21 cellular contexts compared by ENCODE assay signal in genomic region chr15:31401282-31401681, GRCh38.
DNase-seq lines count a peak whose midpoint lies in the region; ATAC-seq and TF ChIP-seq lines count a peak whose summit lies in the region.
"Had no signal": no experiment of that assay in that cellular context is flagged by ENCODE, and none has a peak within 500 bp of the region (broad histone marks: within the 10 kb centered on the region; RNA-seq: fewer than 3 reads in every experiment).

No MANE protein-coding gene starts in this region.

- H3K9me3 Mint-ChIP-seq in activated naive CD8-positive, alpha-beta T cell (ENCODE audit: low read depth) = no peaks in the 10 kb centered on the region
- peaks cover 4% of the 10 kb centered on the region for H3K9me3 Mint-ChIP-seq in activated naive CD8-positive, alpha-beta T cell treated with anti-CD3 and anti-CD28 coated beads, Interleukin-2, amount 50 U/mL, for 24 hours
- H3K9me3 Mint-ChIP-seq in stimulated activated memory B cell treated with anti-CD40 and anti-IgM and Interleukin-4, amounts not matched to agents 10 μg/mL and 1 μg/mL and 100 μg/mL, for 72 hours = peaks cover 4% of the 10 kb centered on the region

- peak overlapping the region; percentile 89 to 90 for H3K27ac ChIP-seq in ascending aorta
- no peak overlapping the region for H3K27ac ChIP-seq in SJCRH30

- H3K4me1 ChIP-seq in ascending aorta (peaks cover 7 to 28% of the 10 kb centered on the region in 2 donors), SJCRH30 (peaks cover 37% of the 10 kb centered on the region)

- H3K36me3 ChIP-seq in ascending aorta = no peaks in the 10 kb centered on the region
- H3K36me3 ChIP-seq in SJCRH30 = no peaks in the 10 kb centered on the region
- H3K36me3 ChIP-seq: MG63 had no signal

- intact Hi-C loops in ascending aorta (cut with DNase I) = loop anchor here (5.0 kb wide), 1 partner anchor 71 kb away; no protein-coding TSS in a partner anchor

- H3K4me1 Mint-ChIP-seq in activated naive CD8-positive, alpha-beta T cell (ENCODE audit: low read depth) = peaks cover 54% of the 10 kb centered on the region
- H3K4me1 Mint-ChIP-seq in activated naive CD8-positive, alpha-beta T cell treated with anti-CD3 and anti-CD28 coated beads, Interleukin-2, amount 50 U/mL, for 24 hours = peaks cover 63% of the 10 kb centered on the region
- peaks cover 53% of the 10 kb centered on the region for H3K4me1 Mint-ChIP-seq in stimulated activated memory B cell treated with anti-CD40 and anti-IgM and Interleukin-4, amounts not matched to agents 10 μg/mL and 1 μg/mL and 100 μg/mL, for 72 hours

- H3K4me3 ChIP-seq in ascending aorta (no peak overlapping the region), SJCRH30 (no peak overlapping the region)
- H3K4me3 ChIP-seq: MG63 had no signal

- H3K27me3 ChIP-seq in ascending aorta = no peaks in the 10 kb centered on the region
- no peaks in the 10 kb centered on the region for H3K27me3 ChIP-seq in SJCRH30
- H3K27me3 ChIP-seq: MG63 had no signal

- no peak for ATAC-seq in activated naive CD8-positive, alpha-beta T cell treated with anti-CD3 and anti-CD28 coated beads, Interleukin-2, amount 50 U/mL, for 24 hours
- no peak for ATAC-seq in stimulated activated memory B cell treated with anti-CD40 and anti-IgM and Interleukin-4, amounts not matched to agents 10 μg/mL and 1 μg/mL and 100 μg/mL, for 72 hours

- H3K4me3 Mint-ChIP-seq in activated naive CD8-positive, alpha-beta T cell = no peak overlapping the region
- no peak overlapping the region for H3K4me3 Mint-ChIP-seq in activated naive CD8-positive, alpha-beta T cell treated with anti-CD3 and anti-CD28 coated beads, Interleukin-2, amount 50 U/mL, for 24 hours
- H3K4me3 Mint-ChIP-seq in stimulated activated memory B cell treated with anti-CD40 and anti-IgM and Interleukin-4, amounts not matched to agents 10 μg/mL and 1 μg/mL and 100 μg/mL, for 72 hours = no peak overlapping the region
- H3K4me3 Mint-ChIP-seq: B cell, CD14-positive monocyte had no signal

- H3K9me3 ChIP-seq in ascending aorta (no peaks in the 10 kb centered on the region), SJCRH30 (replicated peaks) (no peaks in the 10 kb centered on the region)
- H3K9me3 ChIP-seq: MG63 had no signal

- H3K27ac Mint-ChIP-seq in activated naive CD8-positive, alpha-beta T cell = peak overlapping the region; percentile 22
- no peak overlapping the region for H3K27ac Mint-ChIP-seq in activated naive CD8-positive, alpha-beta T cell treated with anti-CD3 and anti-CD28 coated beads, Interleukin-2, amount 50 U/mL, for 24 hours
- peak overlapping the region; percentile 18 for H3K27ac Mint-ChIP-seq in stimulated activated memory B cell treated with anti-CD40 and anti-IgM and Interleukin-4, amounts not matched to agents 10 μg/mL and 1 μg/mL and 100 μg/mL, for 72 hours
- H3K27ac Mint-ChIP-seq: CD14-positive monocyte had no signal

- H3K36me3 Mint-ChIP-seq in activated naive CD8-positive, alpha-beta T cell = no peaks in the 10 kb centered on the region
- H3K36me3 Mint-ChIP-seq in activated naive CD8-positive, alpha-beta T cell treated with anti-CD3 and anti-CD28 coated beads, Interleukin-2, amount 50 U/mL, for 24 hours (ENCODE audit: low read depth) = peaks cover 2% of the 10 kb centered on the region
- H3K36me3 Mint-ChIP-seq in stimulated activated memory B cell treated with anti-CD40 and anti-IgM and Interleukin-4, amounts not matched to agents 10 μg/mL and 1 μg/mL and 100 μg/mL, for 72 hours = peaks cover 6% of the 10 kb centered on the region

- TF ChIP-seq CTCF in ascending aorta (IDR thresholded peaks at IDR 0.05) = no peak

- no peaks in the 10 kb centered on the region for H3K27me3 Mint-ChIP-seq in activated naive CD8-positive, alpha-beta T cell
- H3K27me3 Mint-ChIP-seq in activated naive CD8-positive, alpha-beta T cell treated with anti-CD3 and anti-CD28 coated beads, Interleukin-2, amount 50 U/mL, for 24 hours = no peaks in the 10 kb centered on the region
- H3K27me3 Mint-ChIP-seq in stimulated activated memory B cell treated with anti-CD40 and anti-IgM and Interleukin-4, amounts not matched to agents 10 μg/mL and 1 μg/mL and 100 μg/mL, for 72 hours = no peaks in the 10 kb centered on the region
- H3K27me3 Mint-ChIP-seq: B cell; CD8-positive, alpha-beta memory T cell had no signal

- no peak for DNase-seq in activated naive CD8-positive, alpha-beta T cell treated with anti-CD3 and anti-CD28 coated beads, Interleukin-2, amount 50 U/mL, for 24 hours
- no peak for DNase-seq in ascending aorta (ENCODE audit: low spot score in 2 of 2)
- peak; percentile 2 for DNase-seq in iPS-NIHi7 (ENCODE audit: extremely low spot score)
- no peak for DNase-seq in SJCRH30
- DNase-seq in DMS79 treated with DMSO at 0.1 percent for 48 hours (lab: John Stamatoyannopoulos, UW) = no peak
- DNase-seq: CD8-positive, alpha-beta memory T cell; DMS 273 treated with DMSO at 0.1 percent for 48 hours; DMS79; IMR-90; KG1; MG63; NCI-H1105 treated with DMSO at 0.1 percent for 48 hours; NCI-H1930; NCI-H2107; NCI-H446; NCI-H524 treated with DMSO at 0.1 percent for 48 hours; NCI-H774 had no signal
